ENCODE assay signal across 8 cellular contexts in genomic region chr12:98490491-98491453, GRCh38. TPM values are rescaled to one million over a fixed set of nuclear protein-coding genes. Genes with fewer than 3 reads are reported as not detected.
DNase-seq lines count a peak whose midpoint lies in the region; ATAC-seq and TF ChIP-seq lines count a peak whose summit lies in the region.

No MANE protein-coding gene starts in this region.

- H3K36me3 ChIP-seq in SK-N-MC (ENCODE audit: insufficient read depth, low read length) = no peaks in the 10 kb centered on the region
- H3K36me3 ChIP-seq in parathyroid adenoma (ENCODE audit: control insufficient read depth, insufficient read depth, low read length) = no peaks in the 10 kb centered on the region
- no peaks in the 10 kb centered on the region for H3K36me3 ChIP-seq in transverse colon

- H3K9me3 Mint-ChIP-seq in activated naive CD8-positive, alpha-beta T cell treated with anti-CD3 and anti-CD28 coated beads for 36 hours = no peaks in the 10 kb centered on the region

- H3K27ac ChIP-seq in SK-N-MC = peak overlapping the region; percentile 92
- H3K27ac ChIP-seq in parathyroid adenoma = no peak overlapping the region
- H3K27ac ChIP-seq in transverse colon = peak overlapping the region; percentile 60 to 82 (median 77)

- WGBS in transverse colon (ENCODE audit: low coverage in 1 of 2), 2 donors = 26 to 84% methylated on average over 3 to 14 of the region's 14 CpGs

- H3K4me3 Mint-ChIP-seq in activated naive CD8-positive, alpha-beta T cell treated with anti-CD3 and anti-CD28 coated beads for 36 hours = peak overlapping the region; percentile 57

- CTCF ChIA-PET in GM10248 (lab: Yijun Ruan, JAX) = interaction anchor here (0.7 to 6.1 kb wide), 31 partner anchors 8 to 1946 kb away, joined by 3 to 55 read pairs (median 4); partner anchors contain the start of gene TMPO

- peak overlapping the region; percentile 90 for H3K27ac Mint-ChIP-seq in activated naive CD8-positive, alpha-beta T cell treated with anti-CD3 and anti-CD28 coated beads for 36 hours

- DNase-seq in GM10248 (ENCODE audit: extremely low spot score) (peak; percentile 70), HFF-Myc (ENCODE audit: extremely low read depth, low read depth) (peak; percentile 83), NAMALWA (ENCODE audit: low spot score) (peak; percentile 90), SK-N-MC (ENCODE audit: low read depth, low spot score) (peak; percentile 73), Right ventricle myocardium inferior (ENCODE audit: missing footprints) (peak; percentile 90), transverse colon (peak; percentile 91)
- peak; percentile 73 for DNase-seq in activated naive CD8-positive, alpha-beta T cell treated with anti-CD3 and anti-CD28 coated beads for 36 hours

- no peak for TF ChIP-seq EP300 in transverse colon (IDR thresholded peaks at IDR 0.05; ENCODE audit: low read depth)

- no peaks in the 10 kb centered on the region for H3K9me3 ChIP-seq in SK-N-MC (ENCODE audit: low read depth, low read length)
- no peaks in the 10 kb centered on the region for H3K9me3 ChIP-seq in parathyroid adenoma (ENCODE audit: control insufficient read depth, low read length)
- H3K9me3 ChIP-seq in transverse colon = no peaks in the 10 kb centered on the region

- peak; percentile 81 for ATAC-seq in Right ventricle myocardium inferior

- H3K4me2 ChIP-seq in parathyroid adenoma (ENCODE audit: low read length) = peak overlapping the region; percentile 65

- no peaks in the 10 kb centered on the region for H3K36me3 Mint-ChIP-seq in activated naive CD8-positive, alpha-beta T cell treated with anti-CD3 and anti-CD28 coated beads for 36 hours

- intact Hi-C loops in Right ventricle myocardium inferior (cut with DNase I) (loop anchor here (1.0 to 5.0 kb wide), 3 partner anchors 25 to 63 kb away; partner anchors contain the start of gene TMPO), transverse colon (cut with DNase I; ENCODE audit: low total_unique reads) (loop anchor here (1.0 kb wide), 1 partner anchor 25 kb away; the partner anchor contains the start of gene TMPO)

- in situ Hi-C loops in transverse colon (cut with MboI; ENCODE audit: low pct_ligation_motif_present in 1 of 4, low pct_unique_long_range_greater_than_20kb in 1 of 4, low sequenced_read_pairs in 3 of 4) = no loop called here

- TF ChIP-seq POLR2A in transverse colon (IDR thresholded peaks at IDR 0.05) = no peak

- POLR2A ChIA-PET in GM10248 (lab: Yijun Ruan, JAX) = no interaction called here

- TF ChIP-seq CTCF in GM10248 (IDR thresholded peaks at IDR 0.05; ENCODE audit: control extremely low read depth, extremely low read depth, low read depth, missing control alignments) (peak; percentile 88), HFF-Myc (IDR thresholded peaks at IDR 0.05; ENCODE audit: low read depth, low read length, missing control alignments) (peak; percentile 90), parathyroid adenoma (IDR thresholded peaks at IDR 0.05) (peak; percentile 91), transverse colon (IDR thresholded peaks at IDR 0.05) (peak; percentile 85 to 96 (median 87))

- peaks cover 5% of the 10 kb centered on the region for H3K4me1 Mint-ChIP-seq in activated naive CD8-positive, alpha-beta T cell treated with anti-CD3 and anti-CD28 coated beads for 36 hours

- H3K4me1 ChIP-seq in parathyroid adenoma (no peaks in the 10 kb centered on the region), transverse colon (peaks cover 4 to 17% (median 10%) of the 10 kb centered on the region in 4 donors)

- H3K27me3 Mint-ChIP-seq in activated naive CD8-positive, alpha-beta T cell treated with anti-CD3 and anti-CD28 coated beads for 36 hours = no peaks in the 10 kb centered on the region

- peak overlapping the region; percentile 81 for H2AFZ ChIP-seq in parathyroid adenoma

- no peak overlapping the region for H3K4me3 ChIP-seq in HFF-Myc (replicated peaks; ENCODE audit: low read depth, low read length)
- peak overlapping the region; percentile 64 for H3K4me3 ChIP-seq in SK-N-MC
- peak overlapping the region; percentile 18 for H3K4me3 ChIP-seq in parathyroid adenoma (ENCODE audit: low read depth, low read length)
- peak overlapping the region in 1 of 4 donors; percentile 16 for H3K4me3 ChIP-seq in transverse colon

- H3K79me2 ChIP-seq in parathyroid adenoma = no peaks in the 10 kb centered on the region

- H3K27me3 ChIP-seq in parathyroid adenoma (ENCODE audit: control insufficient read depth, insufficient read depth, low read length) (no peaks in the 10 kb centered on the region), transverse colon (no peaks in the 10 kb centered on the region)

- H3K9ac ChIP-seq in SK-N-MC (ENCODE audit: insufficient read length) (peak overlapping the region; percentile 81), parathyroid adenoma (no peak overlapping the region)

RNA-seq across cellular contexts. Expression of gene TMPO, which starts 24.6 kb away (rescaled TPM):
- 100 to 1,000 TPM; 322 to 331 TPM for total RNA-seq in activated naive CD8-positive, alpha-beta T cell treated with anti-CD3 and anti-CD28 coated beads for 36 hours
- total RNA-seq in Right ventricle myocardium inferior (15.6 TPM), transverse colon (100 to 1,000 TPM in 1 of 4 donors, 10 to 100 TPM in 3; 57.8 to 164 (median 89.0) TPM)
